ENCODE assay signal across 9 cellular contexts in the genomic region with DNA sequence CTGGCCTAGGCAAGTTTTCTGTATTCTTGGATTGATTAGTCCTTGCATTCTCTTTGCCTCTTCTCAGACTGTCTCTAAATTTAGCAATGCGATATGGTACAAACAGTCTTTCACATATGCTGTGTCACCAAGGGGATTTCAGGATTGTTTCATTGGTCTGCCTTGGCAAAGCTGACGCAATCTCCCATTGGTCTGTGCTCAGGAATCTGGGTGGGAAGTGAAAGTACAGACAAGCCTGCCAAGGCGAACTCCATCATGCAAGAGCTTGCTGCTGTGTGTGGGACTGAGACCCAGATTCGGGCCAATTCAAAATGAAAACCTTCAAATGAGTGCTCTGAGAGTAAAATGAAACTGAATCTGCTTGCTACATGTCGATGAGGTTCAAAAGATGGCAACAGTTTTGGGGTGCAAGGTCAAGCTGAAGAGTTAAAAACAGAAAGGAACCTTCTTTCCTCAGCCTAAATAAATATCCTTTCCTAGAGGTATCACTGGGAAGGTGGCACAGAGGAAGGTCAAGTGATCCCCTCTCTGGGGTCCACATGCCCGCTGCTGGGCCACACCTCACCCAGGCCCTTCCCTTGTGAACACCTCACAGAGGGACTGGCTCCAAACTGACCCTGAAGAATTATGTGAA.
DNase-seq lines count a peak whose midpoint lies in the region; ATAC-seq, FAIRE-seq and TF ChIP-seq lines count a peak whose summit lies in the region.
"Had no signal": no experiment of that assay in that cellular context is flagged by ENCODE, and none has a peak within 500 bp of the region (broad histone marks: within the 10 kb centered on the region; RNA-seq: fewer than 3 reads in every experiment).

No MANE protein-coding gene starts in this region.

- no peaks in the 10 kb centered on the region for H3K36me3 ChIP-seq in CD4-positive, alpha-beta memory T cell (ENCODE audit: insufficient read depth, low read length)
- H3K36me3 ChIP-seq in small intestine (ENCODE audit: control insufficient read depth in 2 of 2, insufficient read depth in 2 of 2, low read length in 2 of 2) = no peaks in the 10 kb centered on the region

- no peaks in the 10 kb centered on the region for H3K36me3 Mint-ChIP-seq in CD4-positive, alpha-beta memory T cell
- H3K36me3 Mint-ChIP-seq in activated CD4-positive, alpha-beta T cell treated with anti-CD3 and anti-CD28 coated beads, Interleukin-2, amount 10 ng/mL, durations not matched to agents 24 days and 14 days (ENCODE audit: low read depth) = no peaks in the 10 kb centered on the region
- H3K36me3 Mint-ChIP-seq: naive B cell had no signal

- H3K27me3 Mint-ChIP-seq in CD4-positive, alpha-beta memory T cell = peaks cover 0 to 1% of the 10 kb centered on the region in 2 donors
- no peaks in the 10 kb centered on the region for H3K27me3 Mint-ChIP-seq in activated CD4-positive, alpha-beta T cell treated with anti-CD3 and anti-CD28 coated beads, Interleukin-2, amount 10 ng/mL, durations not matched to agents 24 days and 14 days

- H3K27me3 ChIP-seq in CD4-positive, alpha-beta memory T cell (ENCODE audit: insufficient read depth, low read length) = no peaks in the 10 kb centered on the region
- no peaks in the 10 kb centered on the region for H3K27me3 ChIP-seq in small intestine (ENCODE audit: control insufficient read depth in 2 of 2, insufficient read depth in 2 of 2, low read length in 2 of 2)

- no peak for TF ChIP-seq CTCF in foreskin fibroblast (IDR thresholded peaks at IDR 0.05; ENCODE audit: low read depth, low read length)

- intact Hi-C loops in CD4-positive, alpha-beta memory T cell (cut with micrococcal nuclease) = no loop called here
- intact Hi-C loops in activated CD4-positive, alpha-beta T cell treated with anti-CD3 and anti-CD28 coated beads, Interleukin-2, amount 10 ng/mL, durations not matched to agents 24 days and 14 days (cut with micrococcal nuclease) = loop anchor here (1.0 to 5.0 kb wide), 3 partner anchors 19 to 45 kb away; no protein-coding TSS in a partner anchor
- intact Hi-C loops in sciatic nerve (cut with DNase I) = no loop called here

- peak overlapping the region in 6 of 7 donors; percentile 11 to 83 (median 40) for H3K27ac Mint-ChIP-seq in CD4-positive, alpha-beta memory T cell
- peak overlapping the region; percentile 68 for H3K27ac Mint-ChIP-seq in activated CD4-positive, alpha-beta T cell treated with anti-CD3 and anti-CD28 coated beads, Interleukin-2, amount 10 ng/mL, durations not matched to agents 24 days and 14 days
- H3K27ac Mint-ChIP-seq: naive B cell had no signal

- CTCF ChIA-PET in CD4-positive, alpha-beta memory T cell (lab: Charles Lee; ENCODE audit: partially characterized antibody) = interaction anchor here (0.8 kb wide), 1 partner anchor 42 kb away, joined by 3 read pairs; no protein-coding TSS in a partner anchor

- H3K4me3 ChIP-seq in CD4-positive, alpha-beta memory T cell (ENCODE audit: low read length in 2 of 2) = peak overlapping the region in 1 of 2 donors; percentile 15
- H3K4me3 ChIP-seq in foreskin fibroblast (ENCODE audit: low read depth in 1 of 2, low read length in 2 of 2) (peak overlapping the region in 1 of 2 donors; percentile 13), small intestine (ENCODE audit: low read depth in 1 of 2, low read length in 2 of 2) (no peak overlapping the region)

- POLR2A ChIA-PET in CD4-positive, alpha-beta memory T cell (lab: Charles Lee; ENCODE audit: partially characterized antibody) = interaction anchor here (1.3 kb wide), 1 partner anchor 14 kb away, joined by 3 read pairs; no protein-coding TSS in a partner anchor

- ATAC-seq in GM19452 (IDR thresholded peaks at IDR 0.05; ENCODE audit: unreplicated experiment) = peak; percentile 80
- peak; percentile 84 for ATAC-seq in HG03442 (IDR thresholded peaks at IDR 0.05; ENCODE audit: unreplicated experiment)
- peak; percentile 95 for ATAC-seq in sciatic nerve

- no peak for FAIRE-seq in small intestine (lab: Jason Lieb, UNC)

- WGBS in small intestine, 3 donors = 46 to 82% (median 65%) methylated on average over 6 of the region's 6 CpGs

- peaks cover 8% of the 10 kb centered on the region for H3K4me1 ChIP-seq in CD4-positive, alpha-beta memory T cell (ENCODE audit: insufficient read depth, low read length)
- peaks cover 0 to 3% of the 10 kb centered on the region in 2 donors for H3K4me1 ChIP-seq in small intestine (ENCODE audit: control insufficient read depth in 2 of 2, insufficient read depth in 1 of 2, low read depth in 1 of 2, low read length in 1 of 2)

- no peaks in the 10 kb centered on the region for H3K9me3 ChIP-seq in CD4-positive, alpha-beta memory T cell (ENCODE audit: control insufficient read depth in 1 of 2, low read length in 2 of 2)
- H3K9me3 ChIP-seq in small intestine (ENCODE audit: control insufficient read depth, low read depth) = no peaks in the 10 kb centered on the region

- H3K9me3 Mint-ChIP-seq in CD4-positive, alpha-beta memory T cell = peaks cover 0 to 2% (median under 1%) of the 10 kb centered on the region in 8 donors
- peaks cover 12% of the 10 kb centered on the region for H3K9me3 Mint-ChIP-seq in activated CD4-positive, alpha-beta T cell treated with anti-CD3 and anti-CD28 coated beads, Interleukin-2, amount 10 ng/mL, durations not matched to agents 24 days and 14 days

- no peak overlapping the region for H3K27ac ChIP-seq in CD4-positive, alpha-beta memory T cell (ENCODE audit: low read depth, low read length)
- peak overlapping the region in 1 of 2 donors; percentile 88 for H3K27ac ChIP-seq in small intestine (ENCODE audit: low read depth in 1 of 2, low read length in 1 of 2)

- peak overlapping the region; percentile 18 to 79 (median 72) for H3K4me3 Mint-ChIP-seq in CD4-positive, alpha-beta memory T cell
- peak overlapping the region; percentile 39 for H3K4me3 Mint-ChIP-seq in activated CD4-positive, alpha-beta T cell treated with anti-CD3 and anti-CD28 coated beads, Interleukin-2, amount 10 ng/mL, durations not matched to agents 24 days and 14 days
- H3K4me3 Mint-ChIP-seq: naive B cell had no signal

- H3K4me1 Mint-ChIP-seq in CD4-positive, alpha-beta memory T cell = peaks cover 9 to 10% (median 10%) of the 10 kb centered on the region in 4 donors
- H3K4me1 Mint-ChIP-seq in activated CD4-positive, alpha-beta T cell treated with anti-CD3 and anti-CD28 coated beads, Interleukin-2, amount 10 ng/mL, durations not matched to agents 24 days and 14 days = peaks cover 12% of the 10 kb centered on the region
- H3K4me1 Mint-ChIP-seq: naive B cell had no signal

- peak in 2 of 5 donors; percentile 5 to 6 for DNase-seq in CD4-positive, alpha-beta memory T cell
- peak; percentile 78 for DNase-seq in activated CD4-positive, alpha-beta T cell treated with anti-CD3 and anti-CD28 coated beads, Interleukin-2, amount 10 ng/mL, durations not matched to agents 24 days and 14 days
- DNase-seq in foreskin fibroblast (peak; percentile 97 to 98), sciatic nerve (ENCODE audit: low spot score) (peak; percentile 77), AML-193 (lab: John Stamatoyannopoulos, UW) (no peak), small intestine (no peak)
- DNase-seq: naive B cell had no signal

Comparison
In these comparisons a context has a peak if more than half of its experiments do, and no peak if none do; other contexts are left out.
1. DNase-seq: peak in activated CD4-positive, alpha-beta T cell treated with anti-CD3 and anti-CD28 coated beads, Interleukin-2, amount 10 ng/mL, durations not matched to agents 24 days and 14 days (single experiment), foreskin fibroblast (2 of 2) and sciatic nerve (single experiment); none in AML-193 (0 of 2) and small intestine (single experiment).
2. Peak in every context shown above with its lines, with median percentiles within 50 percentile points of each other: ATAC-seq.